ENCODE assay signal across 11 cellular contexts in the genomic region with DNA sequence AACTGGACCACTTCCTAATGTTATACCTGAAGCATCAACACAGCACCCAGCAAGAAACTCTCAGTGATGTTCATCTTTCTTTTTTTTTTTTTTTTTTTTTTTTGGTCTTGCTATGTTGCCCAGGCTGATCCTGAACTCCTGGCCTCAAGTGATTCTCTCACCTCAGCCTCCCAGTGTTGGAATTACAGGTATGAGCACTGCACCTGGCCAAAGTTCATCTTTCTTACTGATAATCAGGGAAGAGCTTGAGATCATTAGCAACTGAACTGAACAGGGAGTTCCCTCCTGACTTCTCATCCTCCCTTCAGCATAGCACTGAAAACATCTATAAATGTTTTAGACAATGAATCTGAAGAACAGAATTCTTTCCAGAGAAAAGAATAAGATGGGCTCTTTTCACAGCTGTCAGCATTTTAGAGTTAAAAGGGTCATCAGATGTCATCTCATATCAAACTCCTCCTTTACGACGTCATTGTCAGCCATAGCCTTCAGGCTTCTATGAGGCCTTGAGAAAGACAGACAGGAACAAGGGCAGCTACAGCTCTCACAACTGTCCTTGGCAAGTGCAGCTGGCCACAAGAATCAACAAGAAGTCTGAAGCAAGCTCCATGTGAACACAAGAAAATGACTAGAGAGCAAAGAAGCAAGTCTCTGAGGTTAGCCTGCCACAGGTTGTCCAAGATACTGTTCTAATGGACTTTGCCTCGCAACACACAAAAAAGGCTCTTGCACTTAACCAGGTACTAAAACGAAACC. TPM values are rescaled to one million over a fixed set of nuclear protein-coding genes. Genes with fewer than 3 reads are reported as not detected.
DNase-seq lines count a peak whose midpoint lies in the region; ATAC-seq and TF ChIP-seq lines count a peak whose summit lies in the region.
"Had no signal": no experiment of that assay in that cellular context is flagged by ENCODE, and none has a peak within 500 bp of the region (broad histone marks: within the 10 kb centered on the region; RNA-seq: fewer than 3 reads in every experiment).

No MANE protein-coding gene starts in this region.

- H4K91ac ChIP-seq in IMR-90 (ENCODE audit: insufficient read depth, low read depth, low read length) (no peak overlapping the region), mesenchymal stem cell (ENCODE audit: low read length) (no peak overlapping the region)

- no peak overlapping the region for H2BK20ac ChIP-seq in IMR-90 (ENCODE audit: low read depth, low read length)

- H3K4me1 ChIP-seq in IMR-90 (ENCODE audit: control insufficient read depth, insufficient read depth, low read length) (peaks cover 14% of the 10 kb centered on the region), body of pancreas (peaks cover 37% of the 10 kb centered on the region), mesenchymal stem cell (ENCODE audit: control insufficient read depth, insufficient read depth, low read depth, low read length) (peaks cover 2% of the 10 kb centered on the region), spleen (peaks cover 3 to 26% (median 14%) of the 10 kb centered on the region in 6 donors)

- peak overlapping the region in 1 of 2 donors; percentile 63 for H3K27ac Mint-ChIP-seq in T-cell

- H2BK120ac ChIP-seq in IMR-90 (ENCODE audit: low read depth, low read length): no peak overlapping the region
- no peak overlapping the region for H2BK120ac ChIP-seq in mesenchymal stem cell (ENCODE audit: low read depth, low read length)

- no peak overlapping the region for H3K27ac ChIP-seq in IMR-90 (ENCODE audit: insufficient read depth, low read length)
- peak overlapping the region in 3 of 4 donors; percentile 74 to 89 (median 81) for H3K27ac ChIP-seq in body of pancreas
- H3K27ac ChIP-seq in mesenchymal stem cell (ENCODE audit: low read length, poor library complexity, severe bottlenecking): no peak overlapping the region
- H3K27ac ChIP-seq in spleen: peak overlapping the region in 6 of 8 donors; percentile 7 to 69 (median 54)

- 92% methylated on average over 2 of the region's 4 CpGs; no CpG with 5 or more reads in 1 of the 2 experiments for whole genome bisulfite sequencing in IMR-90 (ENCODE audit: extremely low coverage in 2 of 2, insufficient read length in 1 of 2), 2 experiments
- WGBS in body of pancreas, 2 donors: 29 to 36% methylated on average over 4 of the region's 4 CpGs
- over 99% methylated on average over 3 of the region's 4 CpGs for WGBS in mesenchymal stem cell
- WGBS in spleen, 5 donors: 62 to 87% (median 79%) methylated on average over 4 of the region's 4 CpGs

- peaks cover 12% of the 10 kb centered on the region for H3K36me3 ChIP-seq in IMR-90 (ENCODE audit: control insufficient read depth, insufficient read depth, low read length)
- no peaks in the 10 kb centered on the region for H3K36me3 ChIP-seq in body of pancreas (replicated peaks in 1 of 2; ENCODE audit: insufficient read depth in 1 of 2, low read depth in 2 of 2)
- H3K36me3 ChIP-seq in mesenchymal stem cell (ENCODE audit: control insufficient read depth in 1 of 2, insufficient read depth in 2 of 2, low read depth in 1 of 2, low read length in 2 of 2): peaks cover 20 to 39% of the 10 kb centered on the region in 2 experiments
- peaks cover 0 to 60% (median 39%) of the 10 kb centered on the region in 6 donors for H3K36me3 ChIP-seq in spleen

- H2AFZ ChIP-seq in IMR-90 (replicated peaks; ENCODE audit: low read length, poor library complexity): no peak overlapping the region
- no peak overlapping the region for H2AFZ ChIP-seq in mesenchymal stem cell (ENCODE audit: low read depth, low read length)

- H3K4me3 ChIP-seq in IMR-90 (ENCODE audit: insufficient read depth, low read depth, low read length) (no peak overlapping the region), body of pancreas (no peak overlapping the region), mesenchymal stem cell (ENCODE audit: insufficient read depth in 1 of 2, low read depth in 1 of 2, low read length in 2 of 2) (no peak overlapping the region), spleen (no peak overlapping the region)

- TF ChIP-seq CTCF in IMR-90 (conservative IDR thresholded peaks at IDR 0.05; ENCODE audit: low read depth, low read length): no peak
- TF ChIP-seq CTCF in body of pancreas (IDR thresholded peaks at IDR 0.05): no peak
- no peak for TF ChIP-seq CTCF in spleen (IDR thresholded peaks at IDR 0.05 in 8 of 11, conservative IDR thresholded peaks at IDR 0.05 in 3 of 11)

- peaks cover 13% of the 10 kb centered on the region for H4K20me1 ChIP-seq in IMR-90 (ENCODE audit: insufficient read depth, low read length)

- dilution Hi-C loops in IMR-90 (cut with HindIII; ENCODE audit: low sequenced_read_pairs, unreplicated experiment): no loop called here

- peaks cover 4 to 6% (median 4%) of the 10 kb centered on the region in 3 donors for H3K4me1 Mint-ChIP-seq in T-cell

- peaks cover 24% of the 10 kb centered on the region for H3K36me3 Mint-ChIP-seq in T-cell

- intact Hi-C loops in IMR-90 (cut with micrococcal nuclease) (loop anchor here (2.0 kb wide), 1 partner anchor 219 kb away; no protein-coding TSS in a partner anchor), body of pancreas (cut with DNase I) (no loop called here), spleen (cut with DNase I; ENCODE audit: low total_unique reads) (no loop called here)

- no peaks in the 10 kb centered on the region for H3K9me3 Mint-ChIP-seq in T-cell

- H3K79me1 ChIP-seq in IMR-90 (ENCODE audit: low read depth in 1 of 2, low read length in 2 of 2) (peaks cover 21 to 54% of the 10 kb centered on the region in 2 experiments), mesenchymal stem cell (replicated peaks; ENCODE audit: low read length, poor library complexity, severe bottlenecking) (peaks cover 40% of the 10 kb centered on the region)

- H2BK5ac ChIP-seq in IMR-90 (ENCODE audit: low read depth, low read length, poor library complexity, severe bottlenecking) (no peak overlapping the region), mesenchymal stem cell (ENCODE audit: low read depth, low read length, poor library complexity, severe bottlenecking) (no peak overlapping the region)

- H3K18ac ChIP-seq in IMR-90 (ENCODE audit: low read depth, low read length) (no peak overlapping the region), mesenchymal stem cell (ENCODE audit: low read depth in 1 of 2, low read length in 2 of 2) (no peak overlapping the region)

- H3K56ac ChIP-seq in IMR-90 (ENCODE audit: extremely low read depth, insufficient read depth, low read length): no peak overlapping the region

- H3K27me3 Mint-ChIP-seq in T-cell: no peaks in the 10 kb centered on the region

- no peak overlapping the region for H3K4me3 Mint-ChIP-seq in T-cell

- H2AK5ac ChIP-seq in IMR-90 (ENCODE audit: low read depth, low read length) (no peak overlapping the region), mesenchymal stem cell (ENCODE audit: low read length, severe bottlenecking) (no peak overlapping the region)

- H3K9me3 ChIP-seq in IMR-90 (ENCODE audit: control insufficient read depth, insufficient read depth, low read length): no peaks in the 10 kb centered on the region
- no peaks in the 10 kb centered on the region for H3K9me3 ChIP-seq in body of pancreas
- H3K9me3 ChIP-seq in mesenchymal stem cell (ENCODE audit: control insufficient read depth, low read length): no peaks in the 10 kb centered on the region
- H3K9me3 ChIP-seq in spleen: no peaks in the 10 kb centered on the region

- BruUV-seq in IMR-90 (replicated peaks; lab: Mats Ljungman, UMichigan): no TSS peak

- no peak for DNase-seq in IMR-90
- DNase-seq in body of pancreas: peak in 3 of 4 donors; percentile 50 to 65 (median 55)
- peak; percentile 21 for DNase-seq in mesenchymal stem cell
- DNase-seq in spleen: no peak
- DNase-seq in H4 (ENCODE audit: low spot score): no peak
- DNase-seq in T-cell: no peak
- DNase-seq: activated CD4-positive, alpha-beta T cell treated with anti-CD3 and anti-CD28 coated beads for 1 hour; activated effector memory CD4-positive, alpha-beta T cell treated with anti-CD3 and anti-CD28 coated beads, Interleukin-2, amount 50 U/mL, for 16 hours; NCI-H2107; retina had no signal

- H3K4ac ChIP-seq in IMR-90 (ENCODE audit: low read depth, low read length) (no peak overlapping the region), mesenchymal stem cell (ENCODE audit: low read depth in 1 of 2, low read length in 2 of 2) (peak overlapping the region in 1 of 2 experiments; percentile 47)

- no peak overlapping the region for H4K8ac ChIP-seq in IMR-90 (ENCODE audit: low read depth in 2 of 2, low read length in 2 of 2)
- H4K8ac ChIP-seq in mesenchymal stem cell (ENCODE audit: low read length): no peak overlapping the region

- no peak overlapping the region for H4K5ac ChIP-seq in IMR-90 (ENCODE audit: low read depth, low read length)

- POLR2A ChIA-PET in IMR-90 (lab: Charles Lee; ENCODE audit: unreplicated experiment): no interaction called here
- POLR2A ChIA-PET in T-cell (lab: Charles Lee): interaction anchor here in 1 of 2 donors (0.6 kb wide), 1 partner anchor 15 kb away, joined by 3 read pairs; no protein-coding TSS in a partner anchor

- H3K14ac ChIP-seq in IMR-90 (replicated peaks; ENCODE audit: low read depth, low read length) (no peak overlapping the region), mesenchymal stem cell (ENCODE audit: low read length in 2 of 2) (no peak overlapping the region)

- CTCF ChIA-PET in IMR-90 (lab: Yijun Ruan, JAX) (no interaction called here), T-cell (lab: Charles Lee) (no interaction called here)

- H3K4me2 ChIP-seq in IMR-90 (ENCODE audit: low read depth, low read length) (no peak overlapping the region), mesenchymal stem cell (ENCODE audit: low read length, poor library complexity, severe bottlenecking) (no peak overlapping the region)

- TF ChIP-seq RAD21 in IMR-90 (IDR thresholded peaks at IDR 0.05; ENCODE audit: low read length): no peak

- TF ChIP-seq POLR2A in IMR-90 (IDR thresholded peaks at IDR 0.05; ENCODE audit: low read depth, low read length) (no peak), body of pancreas (IDR thresholded peaks at IDR 0.05) (no peak), spleen (IDR thresholded peaks at IDR 0.05) (no peak)

- H2AK9ac ChIP-seq in IMR-90 (replicated peaks; ENCODE audit: low read depth, low read length, poor library complexity): no peak overlapping the region

- in situ Hi-C loops in IMR-90 (cut with MboI; ENCODE audit: low sequenced_read_pairs): no loop called here

- ATAC-seq in IMR-90 (ENCODE audit: low read depth) (no peak), body of pancreas (peak; percentile 13), GM21526 (IDR thresholded peaks at IDR 0.05; ENCODE audit: low FRiP score, unreplicated experiment) (no peak), T-cell (replicated peaks in 1 of 4) (no peak)

- H2BK12ac ChIP-seq in mesenchymal stem cell (ENCODE audit: low read length in 2 of 2): no peak overlapping the region

- H3K27me3 ChIP-seq in IMR-90 (ENCODE audit: control insufficient read depth, insufficient read depth, low read length) (no peaks in the 10 kb centered on the region), body of pancreas (no peaks in the 10 kb centered on the region), mesenchymal stem cell (ENCODE audit: control insufficient read depth in 1 of 2, insufficient read depth in 1 of 2, low read length in 2 of 2) (no peaks in the 10 kb centered on the region), spleen (replicated peaks in 1 of 7) (no peaks in the 10 kb centered on the region)

- H3K9ac ChIP-seq in IMR-90 (ENCODE audit: low read depth, low read length) (no peak overlapping the region), mesenchymal stem cell (ENCODE audit: low read length) (no peak overlapping the region)

- no peak overlapping the region for H3K23ac ChIP-seq in IMR-90 (ENCODE audit: low read depth, low read length)
- H3K23ac ChIP-seq in mesenchymal stem cell (ENCODE audit: low read length in 2 of 2): no peak overlapping the region

- no peak overlapping the region for H2BK15ac ChIP-seq in IMR-90 (ENCODE audit: low read depth, low read length)
- no peak overlapping the region for H2BK15ac ChIP-seq in mesenchymal stem cell (ENCODE audit: low read depth, poor library complexity, severe bottlenecking)

- peaks cover 11% of the 10 kb centered on the region for H3K9me1 ChIP-seq in IMR-90 (ENCODE audit: insufficient read depth, low read length)

RNA-seq across cellular contexts. Expression of gene SCAP, which starts 33.8 kb away (rescaled TPM):
- total RNA-seq in IMR-90 (2012; rRNA removed) (30.8 and 34.6 TPM in 2 replicates), body of pancreas (100 to 1,000 TPM in 1 of 2 donors, 10 to 100 TPM in 1; 56.6 to 122 TPM), spleen (100 to 1,000 TPM in 3 of 7 donors, 10 to 100 TPM in 4; 70.9 to 116 (median 97.8) TPM), T-cell (100 to 1,000 TPM in 2 of 5 donors, 10 to 100 TPM in 3; 86.6 to 108 (median 95.3) TPM)
- polyA plus RNA-seq in IMR-90 (2012; rRNA removed) (25.3 and 27.8 TPM in 2 replicates), spleen (10 to 100 TPM; 17.8 to 45.1 (median 29.4) TPM)
- polyA plus RNA-seq in IMR-90 (2012; cell fraction: cytosol; rRNA removed): 18.6 and 28.9 TPM in 2 replicates
- polyA plus RNA-seq in IMR-90 (2012; cell fraction: nucleus; rRNA removed; ENCODE audit: low replicate concordance): 44.0 and 90.8 TPM in 2 replicates
- 37.9 TPM for polyA plus RNA-seq in mesenchymal stem cell (2013, experiment 1 of 2)
- 37.2 TPM for polyA plus RNA-seq in mesenchymal stem cell (2013, experiment 2 of 2)
- 24.7 and 26.1 TPM in 2 replicates for total RNA-seq in H4 (2014; rRNA removed; shearing (Covaris generic))

Comparison
In these comparisons a context has a peak if more than half of its experiments do, and no peak if none do; other contexts are left out.
1. DNase-seq: peak in body of pancreas (3 of 4) and mesenchymal stem cell (single experiment); none in IMR-90 (single experiment), spleen (single experiment), H4 (single experiment) and T-cell (0 of 34).
2. H3K27ac ChIP-seq: peak in body of pancreas (3 of 4) and spleen (6 of 8); none in IMR-90 (single experiment) and mesenchymal stem cell (single experiment).